1 cellular context compared by ENCODE assay signal in the genomic region with DNA sequence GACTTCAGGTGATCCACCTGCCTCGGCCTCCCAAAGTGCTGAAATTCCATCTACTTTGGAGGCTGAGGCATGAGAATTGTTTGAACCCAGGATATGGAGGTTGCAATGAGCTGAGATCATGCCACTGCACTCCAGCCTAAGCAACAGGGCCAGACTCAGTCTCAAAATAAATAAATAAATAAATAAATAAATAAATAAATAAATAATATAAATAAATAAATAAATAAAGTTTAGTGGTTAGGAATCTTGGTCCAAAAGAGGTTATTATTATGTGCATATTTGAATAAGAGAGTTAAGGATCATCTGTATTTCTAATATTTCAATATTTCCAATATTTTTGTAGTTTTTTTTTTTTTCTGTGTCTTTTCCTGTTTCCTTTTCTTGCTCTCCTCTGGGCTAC.
TF ChIP-seq lines count a peak whose summit lies in the region.

No MANE protein-coding gene starts in this region.

TF ChIP-seq in HEK293, 187 proteins besides CTCF, POLR2A, EP300 and RAD21 (continued from another document and continues in another):
- TF ChIP-seq, protein P1, sequence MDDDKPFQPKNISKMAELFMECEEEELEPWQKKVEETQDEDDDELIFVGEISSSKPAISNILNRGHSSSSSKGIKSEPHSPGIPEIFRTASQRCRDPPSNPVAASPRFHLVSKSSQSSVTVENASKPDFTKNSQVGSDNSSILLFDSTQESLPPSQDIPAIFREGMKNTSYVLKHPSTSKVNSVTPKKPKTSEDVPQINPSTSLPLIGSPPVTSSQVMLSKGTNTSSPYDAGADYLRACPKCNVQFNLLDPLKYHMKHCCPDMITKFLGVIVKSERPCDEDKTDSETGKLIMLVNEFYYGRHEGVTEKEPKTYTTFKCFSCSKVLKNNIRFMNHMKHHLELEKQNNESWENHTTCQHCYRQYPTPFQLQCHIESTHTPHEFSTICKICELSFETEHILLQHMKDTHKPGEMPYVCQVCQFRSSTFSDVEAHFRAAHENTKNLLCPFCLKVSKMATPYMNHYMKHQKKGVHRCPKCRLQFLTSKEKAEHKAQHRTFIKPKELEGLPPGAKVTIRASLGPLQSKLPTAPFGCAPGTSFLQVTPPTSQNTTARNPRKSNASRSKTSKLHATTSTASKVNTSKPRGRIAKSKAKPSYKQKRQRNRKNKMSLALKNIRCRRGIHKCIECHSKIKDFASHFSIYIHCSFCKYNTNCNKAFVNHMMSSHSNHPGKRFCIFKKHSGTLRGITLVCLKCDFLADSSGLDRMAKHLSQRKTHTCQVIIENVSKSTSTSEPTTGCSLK (tag by site-specific recombination; IDR thresholded peaks at IDR 0.05): no peak
- TF ChIP-seq KLF10 (tag by site-specific recombination; IDR thresholded peaks at IDR 0.05): no peak
- TF ChIP-seq ZNF623 (tag by site-specific recombination; IDR thresholded peaks at IDR 0.05): peak; percentile 89
- TF ChIP-seq ZNF449 (tag by site-specific recombination; IDR thresholded peaks at IDR 0.05): no peak
- TF ChIP-seq ZNF324 (tag by site-specific recombination; IDR thresholded peaks at IDR 0.05): no peak
- TF ChIP-seq ZNF791 (tag by site-specific recombination; IDR thresholded peaks at IDR 0.05): peak; percentile 58; the same call in 1 of the 2 replicates
- TF ChIP-seq ZNF302 (tag by site-specific recombination; IDR thresholded peaks at IDR 0.05; ENCODE audit: low read depth): peak; percentile 45; the same call in 1 of the 2 replicates
- TF ChIP-seq ZNF664 (tag by site-specific recombination; IDR thresholded peaks at IDR 0.05): peak; percentile 87
- TF ChIP-seq ZNF184 (tag by site-specific recombination; IDR thresholded peaks at IDR 0.05): no peak
- TF ChIP-seq REST (tag by site-specific recombination; IDR thresholded peaks at IDR 0.05): peak; percentile 90
- no peak for TF ChIP-seq ZBTB6 (tag by site-specific recombination; IDR thresholded peaks at IDR 0.05)
- peak; percentile 59; the same call in 1 of the 2 replicates for TF ChIP-seq ZNF639 (tag by site-specific recombination; IDR thresholded peaks at IDR 0.05)
- no peak for TF ChIP-seq SALL2 (tag by site-specific recombination; IDR thresholded peaks at IDR 0.05; ENCODE audit: borderline replicate concordance)
- TF ChIP-seq ZNF654 (tag by site-specific recombination; IDR thresholded peaks at IDR 0.05; ENCODE audit: low read depth): peak; percentile 57
- no peak for TF ChIP-seq ZNF701 (tag by site-specific recombination; IDR thresholded peaks at IDR 0.05)
- no peak for TF ChIP-seq TCF7L2 (IDR thresholded peaks at IDR 0.05; ENCODE audit: borderline replicate concordance, low read depth, low read length)
- TF ChIP-seq ZNF138 (tag by site-specific recombination; IDR thresholded peaks at IDR 0.05; ENCODE audit: borderline replicate concordance): peak; percentile 83; the same call in 1 of the 2 replicates
- peak; percentile 73; the same call in 1 of the 2 replicates for TF ChIP-seq ZNF223 (tag by site-specific recombination; IDR thresholded peaks at IDR 0.05)
- peak; percentile 96 for TF ChIP-seq ZNF140 (tag by site-specific recombination; IDR thresholded peaks at IDR 0.05)
- no peak for TF ChIP-seq ZNF670 (tag by site-specific recombination; IDR thresholded peaks at IDR 0.05; ENCODE audit: low read depth)
- TF ChIP-seq WT1 (tag by site-specific recombination; IDR thresholded peaks at IDR 0.05): no peak
- no peak for TF ChIP-seq GFI1B (tag by site-specific recombination; IDR thresholded peaks at IDR 0.05)
- no peak for TF ChIP-seq ZNF416 (tag by site-specific recombination; IDR thresholded peaks at IDR 0.05)
- peak; percentile 85; the same call in 1 of the 2 replicates for TF ChIP-seq ZNF404 (tag by site-specific recombination; IDR thresholded peaks at IDR 0.05)
- no peak for TF ChIP-seq ZNF792 (tag by site-specific recombination; IDR thresholded peaks at IDR 0.05)
- TF ChIP-seq ZNF768 (tag by site-specific recombination; IDR thresholded peaks at IDR 0.05): no peak
- no peak for TF ChIP-seq ZNF549 (tag by site-specific recombination; IDR thresholded peaks at IDR 0.05)
- TF ChIP-seq ZNF610 (tag by site-specific recombination; IDR thresholded peaks at IDR 0.05; ENCODE audit: borderline replicate concordance): no peak
- no peak for TF ChIP-seq ZNF23 (tag by site-specific recombination; IDR thresholded peaks at IDR 0.05; ENCODE audit: borderline replicate concordance)
- peak; percentile 60 for TF ChIP-seq ZNF366 (tag by site-specific recombination; conservative IDR thresholded peaks at IDR 0.05)
- TF ChIP-seq ZNF660 (tag by site-specific recombination; IDR thresholded peaks at IDR 0.05): no peak
- TF ChIP-seq ZXDB (tag by site-specific recombination; IDR thresholded peaks at IDR 0.05): peak; percentile 85
- TF ChIP-seq ZNF354C (tag by site-specific recombination; IDR thresholded peaks at IDR 0.05; ENCODE audit: borderline replicate concordance, low read depth): peak; percentile 82; the same call in 1 of the 2 replicates
- peak; percentile 100 for TF ChIP-seq ZNF426 (tag by site-specific recombination; IDR thresholded peaks at IDR 0.05)
- no peak for TF ChIP-seq PRDM2 (tag by site-specific recombination; IDR thresholded peaks at IDR 0.05; ENCODE audit: borderline replicate concordance)
- peak; percentile 99 for TF ChIP-seq ZNF394 (tag by site-specific recombination; IDR thresholded peaks at IDR 0.05; ENCODE audit: borderline replicate concordance)
- no peak for TF ChIP-seq ZNF112 (tag by site-specific recombination; IDR thresholded peaks at IDR 0.05)
- no peak for TF ChIP-seq ZNF239 (tag by site-specific recombination; IDR thresholded peaks at IDR 0.05)
- TF ChIP-seq ZNF133 (tag by site-specific recombination; IDR thresholded peaks at IDR 0.05): no peak
- TF ChIP-seq ZNF146 (tag by site-specific recombination; IDR thresholded peaks at IDR 0.05): peak; percentile 15; the same call in 1 of the 2 replicates
- no peak for TF ChIP-seq ZNF692 (tag by site-specific recombination; IDR thresholded peaks at IDR 0.05)
- TF ChIP-seq MZF1 (tag by site-specific recombination; IDR thresholded peaks at IDR 0.05; ENCODE audit: borderline replicate concordance): peak; percentile 54; the same call in 1 of the 2 replicates
- TF ChIP-seq ZNF433 (tag by site-specific recombination; IDR thresholded peaks at IDR 0.05; ENCODE audit: low read depth): peak; percentile 95
- no peak for TF ChIP-seq ZNF157 (tag by site-specific recombination; IDR thresholded peaks at IDR 0.05)
